15 cellular contexts compared by ENCODE assay signal in genomic region chr12:71671311-71671710, GRCh38. TPM values are rescaled to one million over a fixed set of nuclear protein-coding genes. Genes with fewer than 3 reads are reported as not detected.
DNase-seq lines count a peak whose midpoint lies in the region; ATAC-seq and TF ChIP-seq lines count a peak whose summit lies in the region.
"Had no signal": no experiment of that assay in that cellular context is flagged by ENCODE, and none has a peak within 500 bp of the region (broad histone marks: within the 10 kb centered on the region; RNA-seq: fewer than 3 reads in every experiment).

No MANE protein-coding gene starts in this region.

- H3K4me3 Mint-ChIP-seq in progenitor cell of endocrine pancreas (ENCODE audit: low read depth) = no peak overlapping the region
- H3K4me3 Mint-ChIP-seq: CD4-positive, alpha-beta memory T cell; HFFc6 had no signal

- intact Hi-C loops in left colon (cut with DNase I, micrococcal nuclease) = no loop called here

- H3K4me3 ChIP-seq in HEK293 (ENCODE audit: low read depth, low read length) (no peak overlapping the region), WERI-Rb-1 (ENCODE audit: low read depth, low read length) (no peak overlapping the region)
- H3K4me3 ChIP-seq: A549, HAP-1 had no signal

- POLR2A ChIA-PET in HEK293 (lab: Yijun Ruan, JAX) = no interaction called here

- no peaks in the 10 kb centered on the region for H3K9me3 ChIP-seq in HEK293 (ENCODE audit: control insufficient read depth, insufficient read depth, low read depth, low read length)
- H3K9me3 ChIP-seq in WERI-Rb-1 (ENCODE audit: severe bottlenecking) = no peaks in the 10 kb centered on the region
- H3K9me3 ChIP-seq: A549, BE2C, HAP-1 had no signal

- H3K27me3 Mint-ChIP-seq in progenitor cell of endocrine pancreas = no peaks in the 10 kb centered on the region
- H3K27me3 Mint-ChIP-seq: CD4-positive, alpha-beta memory T cell had no signal

- H3K27ac Mint-ChIP-seq in progenitor cell of endocrine pancreas = peak overlapping the region; percentile 19
- H3K27ac Mint-ChIP-seq: HFFc6 had no signal

- H3K36me3 ChIP-seq in HEK293 (ENCODE audit: control insufficient read depth in 2 of 2, insufficient read depth in 1 of 2, low read length in 2 of 2) (no peaks in the 10 kb centered on the region), WERI-Rb-1 (no peaks in the 10 kb centered on the region)
- H3K36me3 ChIP-seq: BE2C, HAP-1 had no signal

- peak; percentile 18 for ATAC-seq in left colon
- ATAC-seq: A549, HepG2 had no signal

- H3K9me3 Mint-ChIP-seq in progenitor cell of endocrine pancreas (ENCODE audit: low read depth) = no peaks in the 10 kb centered on the region
- H3K9me3 Mint-ChIP-seq: CD4-positive, alpha-beta memory T cell; HFFc6 had no signal

- DNase-seq in OCI-M1 (lab: John Stamatoyannopoulos, UW) (peak; percentile 57), left colon (no peak), progenitor cell of endocrine pancreas (ENCODE audit: low spot score, unreplicated experiment) (no peak), WERI-Rb-1 (no peak), activated gamma-delta T cell treated with Interleukin-2 at 50 U/mL for 16 hours (no peak)
- DNase-seq: BE2C; CD4-positive, alpha-beta memory T cell; DND-41; GDM1; HFFc6 had no signal

- H3K4me1 ChIP-seq in HEK293 (ENCODE audit: control insufficient read depth, insufficient read depth, low read length) = peaks cover 23% of the 10 kb centered on the region
- H3K4me1 ChIP-seq: A549, HAP-1 had no signal

- H3K27ac ChIP-seq in HEK293 (ENCODE audit: extremely low read depth, low read depth, low read length) = no peak overlapping the region
- no peak overlapping the region for H3K27ac ChIP-seq in WERI-Rb-1
- H3K27ac ChIP-seq: A549, C4-2B had no signal

- H3K27me3 ChIP-seq in WERI-Rb-1 (ENCODE audit: insufficient read depth, low read depth, severe bottlenecking) = no peaks in the 10 kb centered on the region
- H3K27me3 ChIP-seq: BE2C had no signal

- CTCF ChIA-PET in HEK293 (lab: Yijun Ruan, JAX) = no interaction called here

- no peak for TF ChIP-seq CTCF in HEK293 (tag by site-specific recombination; IDR thresholded peaks at IDR 0.05)
- no peak for TF ChIP-seq CTCF in progenitor cell of endocrine pancreas (IDR thresholded peaks at IDR 0.05; ENCODE audit: unreplicated experiment)
- no peak for TF ChIP-seq CTCF in WERI-Rb-1 (IDR thresholded peaks at IDR 0.05; ENCODE audit: low read depth, low read length)

- H3K36me3 Mint-ChIP-seq in progenitor cell of endocrine pancreas (ENCODE audit: insufficient read depth) = peaks cover 6% of the 10 kb centered on the region

- H3K4me1 Mint-ChIP-seq in progenitor cell of endocrine pancreas (ENCODE audit: low read depth) = peaks cover 11% of the 10 kb centered on the region

TF ChIP-seq in HEK293, 187 proteins besides CTCF, POLR2A, EP300 and RAD21:
- no peak for TF ChIP-seq YY1 (tag by site-specific recombination; IDR thresholded peaks at IDR 0.05)
- TF ChIP-seq PRDM6 (tag by site-specific recombination; IDR thresholded peaks at IDR 0.05) = 0 out of 2 replicates have a peak, but pooled peaks have one; percentile 15
- TF ChIP-seq ZNF645 (tag by site-specific recombination; IDR thresholded peaks at IDR 0.05) = no peak
- TF ChIP-seq KLF16 (tag by site-specific recombination; IDR thresholded peaks at IDR 0.05) = no peak
- no peak for TF ChIP-seq ZNF354C (tag by site-specific recombination; IDR thresholded peaks at IDR 0.05; ENCODE audit: borderline replicate concordance, low read depth)
TF ChIP-seq in HEK293: peak in this region for 1.

RNA-seq across cellular contexts. Expression of gene THAP2, which starts 7.2 kb away (rescaled TPM):
- total RNA-seq in left colon (1 to 10 TPM; 2.1 to 3.5 TPM), progenitor cell of endocrine pancreas (7.0 and 8.9 TPM in 2 replicates)

RNA-seq across cellular contexts. Expression of gene ZFC3H1, which starts 7.7 kb away (rescaled TPM):
- total RNA-seq in left colon = 10 to 100 TPM; 41.3 to 42.1 TPM
- total RNA-seq in progenitor cell of endocrine pancreas = 52.5 and 54.7 TPM in 2 replicates

RNA-seq across cellular contexts. Expression of gene TMEM19, which starts 14.6 kb away (rescaled TPM):
- total RNA-seq in left colon (10 to 100 TPM; 41.9 to 48.8 TPM), progenitor cell of endocrine pancreas (19.4 and 24.8 TPM in 2 replicates)
